In genomic region chr3:24343084-24343783, GRCh38 we compare ENCODE assay signal across 14 cellular contexts.
DNase-seq lines count a peak whose midpoint lies in the region; ATAC-seq and TF ChIP-seq lines count a peak whose summit lies in the region.
"Had no signal": no experiment of that assay in that cellular context is flagged by ENCODE, and none has a peak within 500 bp of the region (broad histone marks: within the 10 kb centered on the region; RNA-seq: fewer than 3 reads in every experiment).

No MANE protein-coding gene starts in this region.

- no peaks in the 10 kb centered on the region for H3F3A ChIP-seq in neural progenitor cell (ENCODE audit: low read depth)

- peaks cover 3% of the 10 kb centered on the region for H3K4me1 Mint-ChIP-seq in neural progenitor cell

- H3K79me2 ChIP-seq in neural progenitor cell (ENCODE audit: low read depth) = no peaks in the 10 kb centered on the region

- ATAC-seq in foreskin keratinocyte = peak; percentile 93
- ATAC-seq: heart left ventricle had no signal

- H3K4me3 ChIP-seq in neural progenitor cell = no peak overlapping the region
- H3K4me3 ChIP-seq: heart left ventricle had no signal

- H3K4me3 Mint-ChIP-seq in neural progenitor cell = no peak overlapping the region

- H3K27me3 Mint-ChIP-seq in neural progenitor cell (ENCODE audit: insufficient read depth, low read depth) = no peaks in the 10 kb centered on the region

- H3K27ac ChIP-seq in foreskin keratinocyte (no peak overlapping the region), neural progenitor cell (no peak overlapping the region)
- H3K27ac ChIP-seq: heart left ventricle, WERI-Rb-1 had no signal

- H3K27ac Mint-ChIP-seq in neural progenitor cell = no peak overlapping the region

- H4K20me1 ChIP-seq in neural progenitor cell (ENCODE audit: low read depth) = no peaks in the 10 kb centered on the region

- H3K9me3 Mint-ChIP-seq in neural progenitor cell = no peaks in the 10 kb centered on the region

- TF ChIP-seq CTCF in foreskin keratinocyte (conservative IDR thresholded peaks at IDR 0.05) (no peak), neural progenitor cell (IDR thresholded peaks at IDR 0.05) (no peak)

- H3K4me2 ChIP-seq in neural progenitor cell = no peak overlapping the region

- no peaks in the 10 kb centered on the region for H3K9me3 ChIP-seq in neural progenitor cell (ENCODE audit: low read depth)
- H3K9me3 ChIP-seq: heart left ventricle had no signal

- no peaks in the 10 kb centered on the region for H3K36me3 Mint-ChIP-seq in neural progenitor cell

- H3K9ac ChIP-seq in neural progenitor cell = no peak overlapping the region

- no peaks in the 10 kb centered on the region for H3K36me3 ChIP-seq in neural progenitor cell
- H3K36me3 ChIP-seq: heart left ventricle, WERI-Rb-1 had no signal

- DNase-seq in COLO829 (ENCODE audit: low spot score) (peak; percentile 62), M059J (ENCODE audit: low read depth) (peak; percentile 81), amniotic stem cell (lab: John Stamatoyannopoulos, UW) (peak; percentile 8), foreskin keratinocyte (peak; percentile 57 to 74), NOMO-1 treated with dmso at 0.1 percent for 144 hours (lab: John Stamatoyannopoulos, UW; ENCODE audit: unreplicated experiment) (no peak), NCI-H2107 treated with DMSO at 0.1 percent for 48 hours (lab: John Stamatoyannopoulos, UW; ENCODE audit: unreplicated experiment) (no peak), DMS 273 (lab: John Stamatoyannopoulos, UW; ENCODE audit: unreplicated experiment) (no peak), neural progenitor cell (ENCODE audit: low spot score) (no peak)
- DNase-seq: caudate nucleus, H7, heart left ventricle, Karpas-422, NCI-H1930, WERI-Rb-1 had no signal

- no peak overlapping the region for H2AFZ ChIP-seq in neural progenitor cell (replicated peaks)

- peaks cover 8% of the 10 kb centered on the region for H3K4me1 ChIP-seq in foreskin keratinocyte
- H3K4me1 ChIP-seq in neural progenitor cell = no peaks in the 10 kb centered on the region

- H3K27me3 ChIP-seq in foreskin keratinocyte = no peaks in the 10 kb centered on the region
- H3K27me3 ChIP-seq in neural progenitor cell = no peaks in the 10 kb centered on the region
- H3K27me3 ChIP-seq: heart left ventricle had no signal

Comparison
In these comparisons a context has a peak if more than half of its experiments do, and no peak if none do; other contexts are left out.
1. DNase-seq: peak in COLO829 (single experiment), M059J (single experiment), amniotic stem cell (single experiment) and foreskin keratinocyte (2 of 2); none in NOMO-1 treated with dmso at 0.1 percent for 144 hours (single experiment), NCI-H2107 treated with DMSO at 0.1 percent for 48 hours (single experiment), DMS 273 (single experiment) and neural progenitor cell (single experiment).